Comparison of ENCODE assay signal across 10 cellular contexts in genomic region chr15:37847776-37848175, GRCh38.
"Had no signal": no experiment of that assay in that cellular context is flagged by ENCODE, and none has a peak within 500 bp of the region (broad histone marks: within the 10 kb centered on the region; RNA-seq: fewer than 3 reads in every experiment).

No MANE protein-coding gene starts in this region.

- H3K9me3 Mint-ChIP-seq: GM23338, HFFc6 had no signal

- H3K27ac Mint-ChIP-seq: GM23338, H9, HFFc6 had no signal

- H3K27ac ChIP-seq: GM23248 had no signal

- DNase-seq: GM23248, GOT3, H7, H9, HCEC 1CT, HFFc6 had no signal

- H3K9ac ChIP-seq: GM23248 had no signal

- H3K4me3 ChIP-seq: GM23248, GM23338, HAP-1 had no signal

- H3K36me3 ChIP-seq: HAP-1 had no signal

- H2AFZ ChIP-seq: GM23248, GM23338 had no signal

- H3K4me1 ChIP-seq: HAP-1 had no signal

- H3K4me1 Mint-ChIP-seq: GM23338 had no signal

- FAIRE-seq: H54 had no signal

- H3K4me3 Mint-ChIP-seq: GM23338, H9, HFFc6 had no signal

- H3K4me2 ChIP-seq: GM23338 had no signal

- H3K9me3 ChIP-seq: HAP-1 had no signal

- ATAC-seq: GM23338, HCT116 had no signal
